Comparison of ENCODE assay signal across 17 cellular contexts in the genomic region with DNA sequence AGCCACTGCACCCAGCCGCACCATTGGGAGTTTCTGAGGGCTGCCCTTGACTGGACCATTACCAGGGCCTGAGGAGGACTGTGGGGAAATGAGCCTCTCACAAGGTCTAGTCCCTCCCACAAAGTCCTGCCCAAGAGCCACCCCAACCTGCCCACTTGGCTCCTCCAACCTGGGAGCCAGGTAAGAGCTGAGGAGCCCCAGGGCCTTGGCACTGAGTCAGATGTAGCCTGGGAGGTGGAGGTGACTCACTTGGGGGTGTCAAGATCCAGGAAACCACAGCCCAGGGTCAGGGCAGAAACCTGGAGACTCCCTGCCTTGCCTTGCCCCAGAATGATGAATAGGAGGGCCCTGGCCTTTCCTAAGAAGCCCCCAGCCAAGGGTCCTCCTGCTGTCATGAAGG. TPM values are rescaled to one million over a fixed set of nuclear protein-coding genes. Genes with fewer than 3 reads are reported as not detected.
A peak's percentile ranks its signal among the peaks of the same experiment; 100 is the strongest.
DNase-seq lines count a peak whose midpoint lies in the region; ATAC-seq and TF ChIP-seq lines count a peak whose summit lies in the region.
"Had no signal": no experiment of that assay in that cellular context is flagged by ENCODE, and none has a peak within 500 bp of the region (broad histone marks: within the 10 kb centered on the region; RNA-seq: fewer than 3 reads in every experiment).

No MANE protein-coding gene starts in this region.

- no peak overlapping the region for H3K27ac ChIP-seq in colonic mucosa
- H3K27ac ChIP-seq: body of pancreas had no signal

- no peak overlapping the region for H3K9ac ChIP-seq in colonic mucosa (ENCODE audit: low read depth in 2 of 2, low read length in 2 of 2)

- peaks cover 15% of the 10 kb centered on the region for H3K4me1 ChIP-seq in colonic mucosa
- H3K4me1 ChIP-seq: body of pancreas had no signal

- intact Hi-C loops in colonic mucosa (cut with DNase I): no loop called here

- POLR2A ChIA-PET in activated naive CD8-positive, alpha-beta T cell treated with anti-CD3 and anti-CD28 coated beads, Interleukin-2, amount 10 ng/mL, durations not matched to agents 7 days and 5 days (lab: Charles Lee): no interaction called here

- peaks cover 10% of the 10 kb centered on the region for H3K27me3 Mint-ChIP-seq in stimulated activated naive CD8-positive, alpha-beta T cell treated with anti-CD3 and anti-CD28 coated beads, Interleukin-15, amount 100 ng/mL, for 72 hours
- peaks cover 5% of the 10 kb centered on the region for H3K27me3 Mint-ChIP-seq in activated naive CD8-positive, alpha-beta T cell treated with anti-CD3 and anti-CD28 coated beads, Interleukin-2, amount 10 ng/mL, durations not matched to agents 7 days and 5 days

- no peak for DNase-seq in stimulated activated naive CD8-positive, alpha-beta T cell treated with anti-CD3 and anti-CD28 coated beads, Interleukin-15, amount 100 ng/mL, for 72 hours
- DNase-seq in stimulated activated naive CD8-positive, alpha-beta T cell treated with anti-CD3 and anti-CD28 coated beads, Interleukin-15, Interleukin-2, amounts not matched to agents 100 U/mL and 50 U/mL, for 24 hours: no peak
- DNase-seq in activated naive CD8-positive, alpha-beta T cell treated with anti-CD3 and anti-CD28 coated beads, Interleukin-2, amount 10 ng/mL, durations not matched to agents 7 days and 5 days: peak; percentile 22
- DNase-seq in kidney tubule cell (ENCODE audit: low spot score) (peak; percentile 92), T1000 (lab: John Stamatoyannopoulos, UW) (no peak), colonic mucosa (no peak), NCI-H1105 (lab: John Stamatoyannopoulos, UW) (no peak)
- DNase-seq: body of pancreas; dermis blood vessel endothelial cell; DMS 273 treated with DMSO at 0.1 percent for 48 hours; left ventricle myocardium superior; NCI-H1930; NCI-H526; nephron progenitor cell; stimulated activated CD4-positive, alpha-beta T cell treated with anti-CD3 and anti-CD28 coated beads, Interleukin-4, amount 100 ng/mL, for 24 hours had no signal

- no peaks in the 10 kb centered on the region for H3K36me3 Mint-ChIP-seq in activated naive CD8-positive, alpha-beta T cell treated with anti-CD3 and anti-CD28 coated beads, Interleukin-2, amount 10 ng/mL, durations not matched to agents 7 days and 5 days

- H3K27me3 ChIP-seq in colonic mucosa: no peaks in the 10 kb centered on the region
- H3K27me3 ChIP-seq: body of pancreas had no signal

- no peak overlapping the region for H3K4me3 ChIP-seq in colonic mucosa
- H3K4me3 ChIP-seq: body of pancreas had no signal

- H3K27ac Mint-ChIP-seq in stimulated activated naive CD8-positive, alpha-beta T cell treated with anti-CD3 and anti-CD28 coated beads, Interleukin-15, amount 100 ng/mL, for 72 hours: no peak overlapping the region
- H3K27ac Mint-ChIP-seq in activated naive CD8-positive, alpha-beta T cell treated with anti-CD3 and anti-CD28 coated beads, Interleukin-2, amount 10 ng/mL, durations not matched to agents 7 days and 5 days: no peak overlapping the region
- H3K27ac Mint-ChIP-seq: nephron progenitor cell; T-helper 1 cell treated with Interleukin-12 subunit alpha and Interleukin-12 subunit beta and Interleukin-4 antibody, amounts not matched to agents 30 μg/mL and 1 μg/mL, for 36 hours had no signal

- no peaks in the 10 kb centered on the region for H3K36me3 ChIP-seq in colonic mucosa

- H3K9me3 Mint-ChIP-seq in stimulated activated naive CD8-positive, alpha-beta T cell treated with anti-CD3 and anti-CD28 coated beads, Interleukin-15, amount 100 ng/mL, for 72 hours: no peaks in the 10 kb centered on the region
- no peaks in the 10 kb centered on the region for H3K9me3 Mint-ChIP-seq in activated naive CD8-positive, alpha-beta T cell treated with anti-CD3 and anti-CD28 coated beads, Interleukin-2, amount 10 ng/mL, durations not matched to agents 7 days and 5 days
- H3K9me3 Mint-ChIP-seq: nephron progenitor cell; T-helper 1 cell treated with Interleukin-12 subunit alpha and Interleukin-12 subunit beta and Interleukin-4 antibody, amounts not matched to agents 30 μg/mL and 1 μg/mL, for 36 hours had no signal

- H3K4me1 Mint-ChIP-seq in stimulated activated naive CD8-positive, alpha-beta T cell treated with anti-CD3 and anti-CD28 coated beads, Interleukin-15, amount 100 ng/mL, for 72 hours: no peaks in the 10 kb centered on the region
- H3K4me1 Mint-ChIP-seq in activated naive CD8-positive, alpha-beta T cell treated with anti-CD3 and anti-CD28 coated beads, Interleukin-2, amount 10 ng/mL, durations not matched to agents 7 days and 5 days: no peaks in the 10 kb centered on the region

- no peak for TF ChIP-seq CTCF in colonic mucosa (IDR thresholded peaks at IDR 0.05)

- ATAC-seq in stimulated activated naive CD8-positive, alpha-beta T cell treated with anti-CD3 and anti-CD28 coated beads, Interleukin-15, amount 100 ng/mL, for 72 hours: peak; percentile 60
- ATAC-seq in stimulated activated naive CD8-positive, alpha-beta T cell treated with anti-CD3 and anti-CD28 coated beads, Interleukin-15, Interleukin-2, amounts not matched to agents 100 U/mL and 50 U/mL, for 24 hours: no peak
- no peak for ATAC-seq in activated naive CD8-positive, alpha-beta T cell treated with anti-CD3 and anti-CD28 coated beads, Interleukin-2, amount 10 ng/mL, durations not matched to agents 7 days and 5 days (ENCODE audit: low read depth)
- ATAC-seq in HG03196 (IDR thresholded peaks at IDR 0.05; ENCODE audit: unreplicated experiment): no peak
- ATAC-seq: body of pancreas, left ventricle myocardium superior had no signal

- no peaks in the 10 kb centered on the region for H3K9me3 ChIP-seq in colonic mucosa
- H3K9me3 ChIP-seq: body of pancreas had no signal

- H3K4me3 Mint-ChIP-seq in stimulated activated naive CD8-positive, alpha-beta T cell treated with anti-CD3 and anti-CD28 coated beads, Interleukin-15, amount 100 ng/mL, for 72 hours: no peak overlapping the region
- H3K4me3 Mint-ChIP-seq in activated naive CD8-positive, alpha-beta T cell treated with anti-CD3 and anti-CD28 coated beads, Interleukin-2, amount 10 ng/mL, durations not matched to agents 7 days and 5 days: no peak overlapping the region
- H3K4me3 Mint-ChIP-seq: nephron progenitor cell; T-helper 1 cell treated with Interleukin-12 subunit alpha and Interleukin-12 subunit beta and Interleukin-4 antibody, amounts not matched to agents 30 μg/mL and 1 μg/mL, for 36 hours had no signal

RNA-seq across cellular contexts. Expression of gene P2RY2, which starts 25.8 kb away (rescaled TPM):
- total RNA-seq in activated naive CD8-positive, alpha-beta T cell treated with anti-CD3 and anti-CD28 coated beads, Interleukin-2, amount 10 ng/mL, durations not matched to agents 7 days and 5 days: not detected
- 10 to 100 TPM; 17.6 to 27.4 TPM for total RNA-seq in colonic mucosa

RNA-seq across cellular contexts. Expression of gene FCHSD2, which starts 50.2 kb away (rescaled TPM):
- total RNA-seq in activated naive CD8-positive, alpha-beta T cell treated with anti-CD3 and anti-CD28 coated beads, Interleukin-2, amount 10 ng/mL, durations not matched to agents 7 days and 5 days: 10 to 100 TPM; 53.3 to 60.1 TPM
- total RNA-seq in colonic mucosa: 10 to 100 TPM; 12.1 to 20.9 TPM

Comparison
In these comparisons a context has a peak if more than half of its experiments do, and no peak if none do; other contexts are left out.
1. DNase-seq: peak in activated naive CD8-positive, alpha-beta T cell treated with anti-CD3 and anti-CD28 coated beads, Interleukin-2, amount 10 ng/mL, durations not matched to agents 7 days and 5 days (single experiment) and kidney tubule cell (single experiment); none in stimulated activated naive CD8-positive, alpha-beta T cell treated with anti-CD3 and anti-CD28 coated beads, Interleukin-15, amount 100 ng/mL, for 72 hours (0 of 2), stimulated activated naive CD8-positive, alpha-beta T cell treated with anti-CD3 and anti-CD28 coated beads, Interleukin-15, Interleukin-2, amounts not matched to agents 100 U/mL and 50 U/mL, for 24 hours (single experiment), T1000 (single experiment), colonic mucosa (single experiment) and NCI-H1105 (single experiment).
2. RNA of gene P2RY2, which starts 25.8 kb away (total RNA-seq): 17.6 to 27.4 TPM in colonic mucosa; not detected in activated naive CD8-positive, alpha-beta T cell treated with anti-CD3 and anti-CD28 coated beads, Interleukin-2, amount 10 ng/mL, durations not matched to agents 7 days and 5 days; every median in the first group is over 10 times any median in the second.